In genomic region chr21:45064618-45065399, GRCh38 we compare ENCODE assay signal across 1 cellular context.
TF ChIP-seq lines count a peak whose summit lies in the region.

No MANE protein-coding gene starts in this region.

TF ChIP-seq in H1, 55 proteins besides CTCF, POLR2A, EP300 and RAD21:
- TF ChIP-seq USF2 (IDR thresholded peaks at IDR 0.05; ENCODE audit: low read length) (no peak), RBBP5 (IDR thresholded peaks at IDR 0.05; ENCODE audit: borderline replicate concordance, low read depth, low read length) (no peak), BRCA1 (IDR thresholded peaks at IDR 0.05; ENCODE audit: low read depth, low read length) (no peak), CEBPB (IDR thresholded peaks at IDR 0.05; ENCODE audit: low read depth, low read length) (no peak), SIN3A (conservative IDR thresholded peaks at IDR 0.05 in 1 of 2, IDR thresholded peaks at IDR 0.05 in 1 of 2; ENCODE audit: low read depth in 1 of 2, low read length in 2 of 2) (no peak), KDM5A (IDR thresholded peaks at IDR 0.05; ENCODE audit: low read length) (no peak), SP2 (IDR thresholded peaks at IDR 0.05; ENCODE audit: low read length) (no peak), SAP30 (IDR thresholded peaks at IDR 0.05; ENCODE audit: insufficient read depth, insufficient replicate concordance, low read length) (no peak), SP1 (IDR thresholded peaks at IDR 0.05; ENCODE audit: low read depth, low read length) (no peak), CREB1 (IDR thresholded peaks at IDR 0.05) (no peak), TAF1 (IDR thresholded peaks at IDR 0.05; ENCODE audit: low read depth, low read length) (no peak), GABPA (IDR thresholded peaks at IDR 0.05; ENCODE audit: borderline replicate concordance, insufficient read depth, low read length) (no peak), PHF8 (conservative IDR thresholded peaks at IDR 0.05; ENCODE audit: low read depth, low read length) (no peak), POU5F1 (IDR thresholded peaks at IDR 0.05; ENCODE audit: low read depth, low read length) (no peak), FOSL1 (IDR thresholded peaks at IDR 0.05; ENCODE audit: insufficient read depth, low read depth, low read length) (no peak), RXRA (IDR thresholded peaks at IDR 0.05; ENCODE audit: insufficient read depth, low read depth, low read length) (no peak)
- TF ChIP-seq, protein P1, sequence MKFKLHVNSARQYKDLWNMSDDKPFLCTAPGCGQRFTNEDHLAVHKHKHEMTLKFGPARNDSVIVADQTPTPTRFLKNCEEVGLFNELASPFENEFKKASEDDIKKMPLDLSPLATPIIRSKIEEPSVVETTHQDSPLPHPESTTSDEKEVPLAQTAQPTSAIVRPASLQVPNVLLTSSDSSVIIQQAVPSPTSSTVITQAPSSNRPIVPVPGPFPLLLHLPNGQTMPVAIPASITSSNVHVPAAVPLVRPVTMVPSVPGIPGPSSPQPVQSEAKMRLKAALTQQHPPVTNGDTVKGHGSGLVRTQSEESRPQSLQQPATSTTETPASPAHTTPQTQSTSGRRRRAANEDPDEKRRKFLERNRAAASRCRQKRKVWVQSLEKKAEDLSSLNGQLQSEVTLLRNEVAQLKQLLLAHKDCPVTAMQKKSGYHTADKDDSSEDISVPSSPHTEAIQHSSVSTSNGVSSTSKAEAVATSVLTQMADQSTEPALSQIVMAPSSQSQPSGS (IDR thresholded peaks at IDR 0.05; ENCODE audit: low read length): no peak
TF ChIP-seq in H1: peak in this region for 0.
